ENCODE assay signal across 8 cellular contexts in genomic region chr10:73414230-73414981, GRCh38. TPM values are rescaled to one million over a fixed set of nuclear protein-coding genes. Genes with fewer than 3 reads are reported as not detected.
DNase-seq lines count a peak whose midpoint lies in the region; ATAC-seq and FAIRE-seq lines count a peak whose summit lies in the region.

No MANE protein-coding gene starts in this region.

- H3K79me2 ChIP-seq in ACC112 (ENCODE audit: control insufficient read depth, insufficient read depth, low read length, unreplicated experiment) = peaks cover 37% of the 10 kb centered on the region

- no peaks in the 10 kb centered on the region for H3K9me3 ChIP-seq in stomach smooth muscle (ENCODE audit: control insufficient read depth in 2 of 2, low read length in 2 of 2)

- H3K27ac ChIP-seq in ACC112 (ENCODE audit: low read depth, low read length) = no peak overlapping the region
- peak overlapping the region; percentile 92 for H3K27ac ChIP-seq in stomach smooth muscle (ENCODE audit: low read length)

- peak overlapping the region; percentile 95 for H2AFZ ChIP-seq in ACC112 (ENCODE audit: low read length, unreplicated experiment)

- ATAC-seq in GM19395 (IDR thresholded peaks at IDR 0.05; ENCODE audit: unreplicated experiment) = peak; percentile 42
- ATAC-seq in activated naive CD8-positive, alpha-beta T cell treated with anti-CD3 and anti-CD28 coated beads, Interleukin-2, amount 50 U/mL, for 24 hours = no peak

- no peaks in the 10 kb centered on the region for H3K36me3 ChIP-seq in ACC112 (ENCODE audit: insufficient read depth, low read length)
- no peaks in the 10 kb centered on the region for H3K36me3 ChIP-seq in stomach smooth muscle (ENCODE audit: control insufficient read depth in 2 of 2, insufficient read depth in 2 of 2, low read length in 2 of 2)

- H3K27me3 ChIP-seq in ACC112 (ENCODE audit: insufficient read depth, low read length) (no peaks in the 10 kb centered on the region), stomach smooth muscle (ENCODE audit: control insufficient read depth in 1 of 2, insufficient read depth in 2 of 2, low read length in 2 of 2) (no peaks in the 10 kb centered on the region)

- H3K4me3 ChIP-seq in ACC112 (ENCODE audit: low read depth, low read length) = peak overlapping the region; percentile 82
- H3K4me3 ChIP-seq in stomach smooth muscle (ENCODE audit: low read length in 2 of 2) = peak overlapping the region; percentile 93

- peaks cover 7% of the 10 kb centered on the region for H3K27me3 Mint-ChIP-seq in activated naive CD8-positive, alpha-beta T cell treated with anti-CD3 and anti-CD28 coated beads, Interleukin-2, amount 50 U/mL, for 24 hours

- H3K4me3 Mint-ChIP-seq in activated naive CD8-positive, alpha-beta T cell treated with anti-CD3 and anti-CD28 coated beads, Interleukin-2, amount 50 U/mL, for 24 hours = peak overlapping the region; percentile 95

- H3K9ac ChIP-seq in stomach smooth muscle (ENCODE audit: low read length in 2 of 2) = peak overlapping the region; percentile 55 to 64

- no peak for FAIRE-seq in HTR-8/SVneo (lab: Jason Lieb, UNC)

- peak; percentile 39 for DNase-seq in HT-29 (ENCODE audit: low spot score)
- DNase-seq in activated naive CD8-positive, alpha-beta T cell treated with anti-CD3 and anti-CD28 coated beads, Interleukin-2, amount 50 U/mL, for 24 hours = no peak
- peak; percentile 3 for DNase-seq in iris pigment epithelial cell (ENCODE audit: low read depth)
- no peak for DNase-seq in HTR-8/SVneo (ENCODE audit: insufficient read length, low spot score)
- no peak for DNase-seq in SHP77 (lab: John Stamatoyannopoulos, UW)

- H3K36me3 Mint-ChIP-seq in activated naive CD8-positive, alpha-beta T cell treated with anti-CD3 and anti-CD28 coated beads, Interleukin-2, amount 50 U/mL, for 24 hours (ENCODE audit: low read depth) = peaks cover 24% of the 10 kb centered on the region

- peak overlapping the region; percentile 83 for H3K27ac Mint-ChIP-seq in activated naive CD8-positive, alpha-beta T cell treated with anti-CD3 and anti-CD28 coated beads, Interleukin-2, amount 50 U/mL, for 24 hours

- H3K9me3 Mint-ChIP-seq in activated naive CD8-positive, alpha-beta T cell treated with anti-CD3 and anti-CD28 coated beads, Interleukin-2, amount 50 U/mL, for 24 hours = no peaks in the 10 kb centered on the region

- peaks cover 52% of the 10 kb centered on the region for H3K4me1 Mint-ChIP-seq in activated naive CD8-positive, alpha-beta T cell treated with anti-CD3 and anti-CD28 coated beads, Interleukin-2, amount 50 U/mL, for 24 hours

- H3K4me1 ChIP-seq in ACC112 (ENCODE audit: control insufficient read depth, insufficient read depth, low read length, unreplicated experiment) = peaks cover 9% of the 10 kb centered on the region
- peaks cover 15% of the 10 kb centered on the region for H3K4me1 ChIP-seq in stomach smooth muscle (ENCODE audit: control insufficient read depth, insufficient read depth, low read length)

RNA-seq across cellular contexts. Expression of gene ANXA7, which starts 0.5 kb away (rescaled TPM):
- total RNA-seq in HT-29 (2014; rRNA removed; shearing (Covaris generic)) = 57.9 and 60.0 TPM in 2 replicates

RNA-seq across cellular contexts. Expression of gene MSS51, which starts 19.0 kb away (rescaled TPM):
- total RNA-seq in HT-29 (2014; rRNA removed; shearing (Covaris generic)) = 0.64 and 1.1 TPM in 2 replicates

RNA-seq across cellular contexts. Expression of gene CFAP70, which starts 55.7 kb away (rescaled TPM):
- total RNA-seq in HT-29 (2014; rRNA removed; shearing (Covaris generic)) = 0.03 TPM in 1 of 2 replicates, not detected in the other

Comparison
In these comparisons a context has a peak if more than half of its experiments do, and no peak if none do; other contexts are left out.
1. DNase-seq: peak in HT-29 (single experiment) and iris pigment epithelial cell (single experiment); none in activated naive CD8-positive, alpha-beta T cell treated with anti-CD3 and anti-CD28 coated beads, Interleukin-2, amount 50 U/mL, for 24 hours (single experiment), HTR-8/SVneo (single experiment) and SHP77 (0 of 2).